Comparison of ENCODE assay signal across 22 cellular contexts in the genomic region with DNA sequence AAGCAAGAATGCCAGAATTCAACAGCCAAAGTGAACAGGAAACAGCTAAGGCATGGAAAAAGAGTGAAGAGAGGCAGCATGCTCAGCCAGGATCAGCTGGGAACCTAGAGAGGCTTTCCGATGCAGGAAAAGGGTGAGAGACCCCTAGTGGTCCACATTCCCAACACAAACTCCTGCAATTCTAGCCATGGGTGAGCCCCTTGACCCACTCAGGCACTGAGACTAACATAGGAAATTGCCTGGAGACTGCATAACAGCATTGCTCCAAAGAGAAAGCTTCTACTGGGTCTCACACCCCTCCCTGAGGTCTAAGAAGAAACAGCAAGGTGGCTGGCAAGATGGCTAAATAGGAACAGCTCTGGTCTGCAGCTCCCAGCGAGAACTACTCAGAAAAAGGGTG.
"Had no signal": no experiment of that assay in that cellular context is flagged by ENCODE, and none has a peak within 500 bp of the region (broad histone marks: within the 10 kb centered on the region; RNA-seq: fewer than 3 reads in every experiment).

No MANE protein-coding gene starts in this region.

- DNase-seq: activated CD4-positive, alpha-beta T cell treated with anti-CD3 and anti-CD28 coated beads, Interleukin-2, amount 50 U/mL, for 1 hour; activated naive CD4-positive, alpha-beta T cell treated with anti-CD3 and anti-CD28 coated beads for 36 hours; activated naive CD8-positive, alpha-beta T cell treated with anti-CD3 and anti-CD28 coated beads, Interleukin-2, amount 50 U/mL, for 24 hours; aorta; cerebellar nuclear complex; effector memory CD4-positive, alpha-beta T cell; foreskin melanocyte; head of caudate nucleus; mammary epithelial cell; naive B cell; retina; stimulated activated CD4-positive, alpha-beta T cell treated with anti-CD3 and anti-CD28 coated beads, Interleukin-15, amount 100 ng/mL, for 24 hours; stimulated activated CD4-positive, alpha-beta T cell treated with anti-CD3 and anti-CD28 coated beads, Interleukin-4, amount 100 ng/mL, for 1 hour; stimulated activated naive B cell treated with anti-CD40 and anti-IgM and Interleukin-4, amounts not matched to agents 10 μg/mL and 1 μg/mL and 100 μg/mL, for 72 hours; T-helper 2 cell; thyroid gland had no signal

- H3K36me3 ChIP-seq: breast epithelium, neutrophil, thyroid gland had no signal

- H3K27me3 ChIP-seq: neutrophil, thyroid gland had no signal

- H3K27ac ChIP-seq: breast epithelium, epithelial cell of prostate, neutrophil, parathyroid adenoma, skin epidermis, thyroid gland had no signal

- H3K4me3 ChIP-seq: breast epithelium, skin epidermis, thyroid gland had no signal

- ATAC-seq: activated naive CD8-positive, alpha-beta T cell treated with anti-CD3 and anti-CD28 coated beads, Interleukin-2, amount 50 U/mL, for 24 hours; left lobe of liver; stimulated activated naive B cell treated with anti-CD40 and anti-IgM and Interleukin-4, amounts not matched to agents 10 μg/mL and 1 μg/mL and 100 μg/mL, for 72 hours had no signal

- H3K9me3 ChIP-seq: breast epithelium, neutrophil, thyroid gland had no signal

- H3K4me1 ChIP-seq: breast epithelium, parathyroid adenoma, thyroid gland had no signal
